9 cellular contexts compared by ENCODE assay signal in genomic region chr13:40667622-40667978, GRCh38. TPM values are rescaled to one million over a fixed set of nuclear protein-coding genes. Genes with fewer than 3 reads are reported as not detected.
DNase-seq lines count a peak whose midpoint lies in the region; ATAC-seq and TF ChIP-seq lines count a peak whose summit lies in the region.
"Had no signal": no experiment of that assay in that cellular context is flagged by ENCODE, and none has a peak within 500 bp of the region (broad histone marks: within the 10 kb centered on the region; RNA-seq: fewer than 3 reads in every experiment).

No MANE protein-coding gene starts in this region.

- H3K27me3 Mint-ChIP-seq in activated naive CD4-positive, alpha-beta T cell treated with anti-CD3 and anti-CD28 coated beads, Interleukin-2, amount 10 ng/mL, durations not matched to agents 7 days and 5 days, result no peaks in the 10 kb centered on the region

- H3K4me2 ChIP-seq in mesenchymal stem cell (ENCODE audit: low read length, poor library complexity, severe bottlenecking), result peak overlapping the region; percentile 93

- no peak overlapping the region for H2BK12ac ChIP-seq in mesenchymal stem cell (ENCODE audit: low read length in 2 of 2)

- no peaks in the 10 kb centered on the region for H3K9me3 Mint-ChIP-seq in activated naive CD4-positive, alpha-beta T cell treated with anti-CD3 and anti-CD28 coated beads, Interleukin-2, amount 10 ng/mL, durations not matched to agents 7 days and 5 days

- peak overlapping the region; percentile 89 for H3K27ac Mint-ChIP-seq in activated naive CD4-positive, alpha-beta T cell treated with anti-CD3 and anti-CD28 coated beads, Interleukin-2, amount 10 ng/mL, durations not matched to agents 7 days and 5 days

- H3K9me3 ChIP-seq in mesenchymal stem cell (ENCODE audit: control insufficient read depth, low read length) (no peaks in the 10 kb centered on the region), upper lobe of right lung (no peaks in the 10 kb centered on the region)

- peak overlapping the region; percentile 79 for H3K9ac ChIP-seq in mesenchymal stem cell (ENCODE audit: low read length)

- H3K27me3 ChIP-seq in mesenchymal stem cell (ENCODE audit: control insufficient read depth in 1 of 2, insufficient read depth in 1 of 2, low read length in 2 of 2), result no peaks in the 10 kb centered on the region
- no peaks in the 10 kb centered on the region for H3K27me3 ChIP-seq in upper lobe of right lung

- H3K4me3 ChIP-seq in cardiac fibroblast (replicated peaks in 1 of 2; ENCODE audit: low read depth in 2 of 2, low read length in 2 of 2) (peak overlapping the region; percentile 66 to 70), mesenchymal stem cell (ENCODE audit: insufficient read depth in 1 of 2, low read depth in 1 of 2, low read length in 2 of 2) (peak overlapping the region in 1 of 2 experiments; percentile 79), upper lobe of right lung (peak overlapping the region; percentile 75)

- H3K79me1 ChIP-seq in mesenchymal stem cell (replicated peaks; ENCODE audit: low read length, poor library complexity, severe bottlenecking), result peaks cover 9% of the 10 kb centered on the region

- WGBS in mesenchymal stem cell, result 20% methylated on average over 5 of the region's 5 CpGs

- H3K4ac ChIP-seq in mesenchymal stem cell (ENCODE audit: low read depth in 1 of 2, low read length in 2 of 2), result no peak overlapping the region

- peaks cover 34% of the 10 kb centered on the region for H3K4me1 Mint-ChIP-seq in activated naive CD4-positive, alpha-beta T cell treated with anti-CD3 and anti-CD28 coated beads, Interleukin-2, amount 10 ng/mL, durations not matched to agents 7 days and 5 days

- no peak overlapping the region for H3K23ac ChIP-seq in mesenchymal stem cell (ENCODE audit: low read length in 2 of 2)

- H3K4me1 ChIP-seq in mesenchymal stem cell (ENCODE audit: control insufficient read depth, insufficient read depth, low read depth, low read length) (peaks cover 11% of the 10 kb centered on the region), upper lobe of right lung (peaks cover 12% of the 10 kb centered on the region)

- peak overlapping the region; percentile 76 for H3K4me3 Mint-ChIP-seq in activated naive CD4-positive, alpha-beta T cell treated with anti-CD3 and anti-CD28 coated beads, Interleukin-2, amount 10 ng/mL, durations not matched to agents 7 days and 5 days

- peaks cover 14% of the 10 kb centered on the region for H3K36me3 Mint-ChIP-seq in activated naive CD4-positive, alpha-beta T cell treated with anti-CD3 and anti-CD28 coated beads, Interleukin-2, amount 10 ng/mL, durations not matched to agents 7 days and 5 days

- no peak for TF ChIP-seq CTCF in cardiac fibroblast (IDR thresholded peaks at IDR 0.05; ENCODE audit: low read depth, low read length)
- no peak for TF ChIP-seq CTCF in upper lobe of right lung (IDR thresholded peaks at IDR 0.05)

- H3K27ac ChIP-seq in mesenchymal stem cell (ENCODE audit: low read length, poor library complexity, severe bottlenecking), result no peak overlapping the region
- H3K27ac ChIP-seq in upper lobe of right lung, result peak overlapping the region; percentile 89

- H2AK5ac ChIP-seq in mesenchymal stem cell (ENCODE audit: low read length, severe bottlenecking), result no peak overlapping the region

- no peak overlapping the region for H2BK120ac ChIP-seq in mesenchymal stem cell (ENCODE audit: low read depth, low read length)

- intact Hi-C loops in upper lobe of right lung (cut with DNase I), result no loop called here

- CTCF ChIA-PET in activated naive CD4-positive, alpha-beta T cell treated with anti-CD3 and anti-CD28 coated beads, Interleukin-2, amount 10 ng/mL, durations not matched to agents 7 days and 5 days (lab: Charles Lee), result interaction anchor here (0.8 to 1.8 kb wide), 6 partner anchors 11 to 178 kb away, joined by 3 to 16 read pairs (median 4); no protein-coding TSS in a partner anchor

- no peak overlapping the region for H4K8ac ChIP-seq in mesenchymal stem cell (ENCODE audit: low read length)

- peak overlapping the region in 1 of 2 experiments; percentile 7 for H3K14ac ChIP-seq in mesenchymal stem cell (ENCODE audit: low read length in 2 of 2)

- ATAC-seq in upper lobe of right lung, result no peak

- no peaks in the 10 kb centered on the region for H3K36me3 ChIP-seq in mesenchymal stem cell (ENCODE audit: control insufficient read depth in 1 of 2, insufficient read depth in 2 of 2, low read depth in 1 of 2, low read length in 2 of 2)
- no peaks in the 10 kb centered on the region for H3K36me3 ChIP-seq in upper lobe of right lung

- no peak overlapping the region for H2AFZ ChIP-seq in mesenchymal stem cell (ENCODE audit: low read depth, low read length)

- H3K18ac ChIP-seq in mesenchymal stem cell (ENCODE audit: low read depth in 1 of 2, low read length in 2 of 2), result no peak overlapping the region

- no peak overlapping the region for H2BK5ac ChIP-seq in mesenchymal stem cell (ENCODE audit: low read depth, low read length, poor library complexity, severe bottlenecking)

- no peak overlapping the region for H2BK15ac ChIP-seq in mesenchymal stem cell (ENCODE audit: low read depth, poor library complexity, severe bottlenecking)

- DNase-seq in activated naive CD4-positive, alpha-beta T cell treated with anti-CD3 and anti-CD28 coated beads, Interleukin-2, amount 10 ng/mL, durations not matched to agents 7 days and 5 days, result peak; percentile 47
- DNase-seq in activated naive CD4-positive, alpha-beta T cell treated with Interleukin-2 at 50 U/mL for 16 hours, result no peak
- DNase-seq in cardiac fibroblast (ENCODE audit: low read depth in 2 of 2) (no peak), mesenchymal stem cell (no peak), upper lobe of right lung (no peak), NCI-H748 treated with DMSO at 0.1 percent for 48 hours (lab: John Stamatoyannopoulos, UW) (no peak), HuH-7 (ENCODE audit: low spot score) (no peak), NCI-H2107 (lab: John Stamatoyannopoulos, UW) (no peak)
- DNase-seq: COR-L47 had no signal

- no peak overlapping the region for H4K91ac ChIP-seq in mesenchymal stem cell (ENCODE audit: low read length)

RNA-seq across cellular contexts. Expression of gene FOXO1, which starts 1.2 kb away (rescaled TPM):
- polyA plus RNA-seq in mesenchymal stem cell (2013, experiment 1 of 2), result 1.2 TPM
- polyA plus RNA-seq in mesenchymal stem cell (2013, experiment 2 of 2), result 1.1 TPM
- total RNA-seq in upper lobe of right lung, result 29.4 TPM
